ENCODE assay signal across 9 cellular contexts in the genomic region with DNA sequence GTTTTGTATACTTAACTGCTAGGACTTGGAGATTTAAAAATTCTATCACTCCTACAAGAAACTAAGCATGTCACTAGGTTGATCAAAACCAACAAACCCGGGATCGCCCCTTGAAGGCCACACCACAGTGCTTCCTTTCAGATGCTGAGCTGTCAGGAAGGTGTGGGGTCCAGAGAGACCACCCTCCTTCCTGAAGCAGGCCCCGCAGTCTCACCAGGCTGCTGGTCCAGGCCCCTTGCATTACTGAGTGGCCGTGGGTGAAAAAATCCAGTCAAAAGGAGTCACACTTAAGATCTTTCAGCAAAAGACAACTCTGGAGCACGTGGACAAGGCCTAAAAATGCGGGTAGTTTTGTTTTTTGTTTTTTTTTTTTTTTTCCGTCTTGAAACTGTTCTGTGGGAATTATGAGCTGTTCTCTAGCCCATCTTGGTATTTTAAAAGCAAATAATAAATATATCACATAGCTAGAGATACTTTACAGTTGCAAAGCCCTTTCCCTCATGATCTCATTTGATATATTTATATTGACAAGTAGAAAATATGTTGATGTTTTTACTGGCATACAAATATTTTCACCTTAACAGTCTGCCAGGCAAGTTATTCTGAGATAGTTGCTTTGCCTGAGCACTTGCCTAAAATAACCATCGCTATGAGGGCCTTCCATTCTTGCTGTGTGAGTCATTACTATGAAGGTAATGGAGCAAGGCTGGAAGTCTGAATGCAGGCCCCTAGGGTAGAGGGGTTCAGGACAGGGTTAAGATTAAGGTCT.
DNase-seq lines count a peak whose midpoint lies in the region; ATAC-seq, FAIRE-seq and TF ChIP-seq lines count a peak whose summit lies in the region.
"Had no signal": no experiment of that assay in that cellular context is flagged by ENCODE, and none has a peak within 500 bp of the region (broad histone marks: within the 10 kb centered on the region; RNA-seq: fewer than 3 reads in every experiment).

No MANE protein-coding gene starts in this region.

- H2BK120ac ChIP-seq in mesendoderm (ENCODE audit: low read depth, low read length): no peak overlapping the region

- DNase-seq in A549 (ENCODE audit: low read depth in 1 of 2, low spot score in 1 of 2): no peak
- DNase-seq in MG63: peak; percentile 76
- peak; percentile 58 for DNase-seq in endodermal cell
- peak; percentile 86 for DNase-seq in mesendoderm
- no peak for DNase-seq in stimulated activated naive CD4-positive, alpha-beta T cell treated with Interleukin-2 at 50 U/mL for 16 hours (lab: John Stamatoyannopoulos, UW)
- DNase-seq in ecto neural progenitor cell (ENCODE audit: low spot score): no peak
- no peak for DNase-seq in stimulated activated CD4-positive, alpha-beta T cell treated with anti-CD3 and anti-CD28 coated beads, Interleukin-12 subunit alpha, Interleukin-12 subunit beta, amount 100 ng/mL, for 4 hours
- DNase-seq: NCI-H187 treated with DMSO at 0.1 percent for 48 hours had no signal

- H3K4me3 ChIP-seq in A549: no peak overlapping the region
- H3K4me3 ChIP-seq in MG63: no peak overlapping the region
- no peak overlapping the region for H3K4me3 ChIP-seq in endodermal cell (ENCODE audit: low read length)
- no peak overlapping the region for H3K4me3 ChIP-seq in mesendoderm (ENCODE audit: low read length)

- no peak overlapping the region for H2BK5ac ChIP-seq in mesendoderm (ENCODE audit: low read length)

- H3K4me2 ChIP-seq in A549 (0 out of 3 replicates have a peak overlapping the region, but pooled peaks have one; percentile 13), mesendoderm (ENCODE audit: low read length) (no peak overlapping the region)

- H4K5ac ChIP-seq in mesendoderm (ENCODE audit: low read length): no peak overlapping the region

- TF ChIP-seq RAD21 in A549 (conservative IDR thresholded peaks at IDR 0.05 in 1 of 2, IDR thresholded peaks at IDR 0.05 in 1 of 2): no peak

- H3K9ac ChIP-seq in endodermal cell (ENCODE audit: extremely low read depth, low read length, poor library complexity, severe bottlenecking) (no peak overlapping the region), mesendoderm (ENCODE audit: low read length) (no peak overlapping the region)

- no peak for TF ChIP-seq POLR2A in A549 (IDR thresholded peaks at IDR 0.05; ENCODE audit: low read length)

- WGBS in A549 (ENCODE audit: missing lambda C conversion rate): 65% methylated on average over 8 of the region's 8 CpGs
- 72 to 74% methylated on average over 2 to 7 of the region's 8 CpGs for WGBS in endodermal cell (ENCODE audit: insufficient coverage in 1 of 2, insufficient read length in 1 of 2), 2 experiments
- WGBS in mesendoderm (ENCODE audit: extremely low coverage, insufficient coverage, low lambda C conversion rate): no CpG with 5 or more reads among the region's 8 CpGs

- H3K4ac ChIP-seq in mesendoderm (ENCODE audit: low read depth, low read length): no peak overlapping the region

- H3K23ac ChIP-seq in mesendoderm (ENCODE audit: low read length): peak overlapping the region; percentile 89

- H3K4me1 Mint-ChIP-seq in endodermal cell: no peaks in the 10 kb centered on the region

- no peaks in the 10 kb centered on the region for H3K79me2 ChIP-seq in mesendoderm (ENCODE audit: control insufficient read depth, insufficient read depth, low read length)

- H3K18ac ChIP-seq in mesendoderm (ENCODE audit: low read length): no peak overlapping the region

- H3K4me1 ChIP-seq in A549 (peaks cover 9% of the 10 kb centered on the region), endodermal cell (ENCODE audit: control insufficient read depth, insufficient read depth, low read length) (no peaks in the 10 kb centered on the region), mesendoderm (ENCODE audit: control insufficient read depth, low read depth, low read length) (no peaks in the 10 kb centered on the region)

- CTCF ChIA-PET in A549 (lab: Yijun Ruan, JAX): interaction anchor here (0.7 to 3.8 kb wide), 2 partner anchors 22 to 154 kb away, joined by 3 to 14 read pairs; no protein-coding TSS in a partner anchor

- no peaks in the 10 kb centered on the region for H3K27me3 ChIP-seq in MG63
- H3K27me3 ChIP-seq in endodermal cell (ENCODE audit: control insufficient read depth, insufficient read depth, low read length, poor library complexity, severe bottlenecking): no peaks in the 10 kb centered on the region
- H3K27me3 ChIP-seq in mesendoderm (ENCODE audit: insufficient read depth, low read length, poor library complexity): no peaks in the 10 kb centered on the region

- FAIRE-seq in A549 (lab: Jason Lieb, UNC): no peak

- H3K27ac ChIP-seq in A549 (no peak overlapping the region), endodermal cell (ENCODE audit: low read depth, low read length) (no peak overlapping the region), mesendoderm (ENCODE audit: low read depth, low read length) (peak overlapping the region; percentile 27)

- no peak overlapping the region for H4K8ac ChIP-seq in mesendoderm (ENCODE audit: low read depth, low read length)

- POLR2A ChIA-PET in A549 (lab: Yijun Ruan, JAX): no interaction called here

- no peak overlapping the region for H3K4me3 Mint-ChIP-seq in endodermal cell

- H3K9me3 ChIP-seq in A549 (no peaks in the 10 kb centered on the region), MG63 (no peaks in the 10 kb centered on the region), endodermal cell (ENCODE audit: control insufficient read depth, low read length) (no peaks in the 10 kb centered on the region)

- H3K27ac Mint-ChIP-seq in endodermal cell: peak overlapping the region; percentile 71

- H3K36me3 ChIP-seq in MG63: peaks cover 6% of the 10 kb centered on the region; the same call in 1 of the 2 replicates
- no peaks in the 10 kb centered on the region for H3K36me3 ChIP-seq in endodermal cell (ENCODE audit: control insufficient read depth, insufficient read depth, low read length)
- H3K36me3 ChIP-seq in mesendoderm (ENCODE audit: control insufficient read depth, insufficient read depth, low read length): no peaks in the 10 kb centered on the region

- TF ChIP-seq CTCF in A549 (IDR thresholded peaks at IDR 0.05) (no peak), endodermal cell (conservative IDR thresholded peaks at IDR 0.05) (no peak)

- no peak for TF ChIP-seq EP300 in A549 (IDR thresholded peaks at IDR 0.05)

- H2BK15ac ChIP-seq in mesendoderm (replicated peaks; ENCODE audit: low read depth): no peak overlapping the region

- H3K27me3 Mint-ChIP-seq in endodermal cell (ENCODE audit: insufficient read depth): no peaks in the 10 kb centered on the region

- peak overlapping the region; percentile 58 for H3K56ac ChIP-seq in mesendoderm (ENCODE audit: low read length)

- H3K79me1 ChIP-seq in mesendoderm (ENCODE audit: low read length): no peaks in the 10 kb centered on the region

- ATAC-seq in A549 (peak; percentile 39 to 70; a peak in 3 of 6 replicates), GM19395 (IDR thresholded peaks at IDR 0.05; ENCODE audit: unreplicated experiment) (no peak)

- no peak overlapping the region for H2AK5ac ChIP-seq in mesendoderm (ENCODE audit: low read length)

- H3K36me3 Mint-ChIP-seq in endodermal cell (ENCODE audit: low read depth): peaks cover 3% of the 10 kb centered on the region

- no peaks in the 10 kb centered on the region for H3K9me3 Mint-ChIP-seq in endodermal cell

TF ChIP-seq in A549, 52 proteins besides CTCF, POLR2A, EP300 and RAD21:
- TF ChIP-seq SMC3 (IDR thresholded peaks at IDR 0.05) (no peak), HOXA7 (CRISPR knock-in tag; IDR thresholded peaks at IDR 0.05) (no peak), CHD4 (IDR thresholded peaks at IDR 0.05; ENCODE audit: borderline replicate concordance) (no peak)
- TF ChIP-seq, protein P1, sequence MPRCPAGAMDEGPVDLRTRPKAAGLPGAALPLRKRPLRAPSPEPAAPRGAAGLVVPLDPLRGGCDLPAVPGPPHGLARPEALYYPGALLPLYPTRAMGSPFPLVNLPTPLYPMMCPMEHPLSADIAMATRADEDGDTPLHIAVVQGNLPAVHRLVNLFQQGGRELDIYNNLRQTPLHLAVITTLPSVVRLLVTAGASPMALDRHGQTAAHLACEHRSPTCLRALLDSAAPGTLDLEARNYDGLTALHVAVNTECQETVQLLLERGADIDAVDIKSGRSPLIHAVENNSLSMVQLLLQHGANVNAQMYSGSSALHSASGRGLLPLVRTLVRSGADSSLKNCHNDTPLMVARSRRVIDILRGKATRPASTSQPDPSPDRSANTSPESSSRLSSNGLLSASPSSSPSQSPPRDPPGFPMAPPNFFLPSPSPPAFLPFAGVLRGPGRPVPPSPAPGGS (IDR thresholded peaks at IDR 0.05): no peak

Comparison
In these comparisons a context has a peak if more than half of its experiments do, and no peak if none do; other contexts are left out.
1. DNase-seq: peak in MG63 (single experiment), endodermal cell (single experiment) and mesendoderm (single experiment); none in A549 (0 of 2), stimulated activated naive CD4-positive, alpha-beta T cell treated with Interleukin-2 at 50 U/mL for 16 hours (single experiment), ecto neural progenitor cell (single experiment) and stimulated activated CD4-positive, alpha-beta T cell treated with anti-CD3 and anti-CD28 coated beads, Interleukin-12 subunit alpha, Interleukin-12 subunit beta, amount 100 ng/mL, for 4 hours (single experiment).